ENCODE assay signal across 20 cellular contexts in the genomic region with DNA sequence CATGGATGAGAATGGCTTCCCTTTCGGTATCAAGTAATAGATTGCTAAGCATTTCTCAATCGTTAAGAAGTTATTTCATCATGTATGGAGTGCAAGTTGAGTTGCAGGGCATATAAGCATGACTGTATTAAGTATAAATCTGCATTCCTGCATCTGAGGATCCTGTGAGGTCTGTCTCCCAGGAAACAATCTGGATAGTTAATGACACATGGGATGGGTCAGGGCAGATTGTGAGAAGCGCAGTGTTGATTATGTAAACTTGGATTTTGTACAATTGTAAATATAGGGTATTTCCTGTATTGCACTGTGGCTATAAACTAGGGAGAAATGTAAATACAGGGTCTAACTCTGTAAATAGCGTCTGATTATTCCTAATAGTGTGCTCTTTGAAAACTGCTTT.
A peak's percentile ranks its signal among the peaks of the same experiment; 100 is the strongest.
DNase-seq lines count a peak whose midpoint lies in the region; ATAC-seq and TF ChIP-seq lines count a peak whose summit lies in the region.
"Had no signal": no experiment of that assay in that cellular context is flagged by ENCODE, and none has a peak within 500 bp of the region (broad histone marks: within the 10 kb centered on the region; RNA-seq: fewer than 3 reads in every experiment).

No MANE protein-coding gene starts in this region.

- H3K4me3 ChIP-seq in GM23248: no peak overlapping the region
- H3K4me3 ChIP-seq in SK-N-MC: 0 out of 2 replicates have a peak overlapping the region, but pooled peaks have one; percentile 14
- H3K4me3 ChIP-seq in mucosa of descending colon: no peak overlapping the region
- H3K4me3 ChIP-seq: stomach had no signal

- intact Hi-C loops in mucosa of descending colon (cut with DNase I, micrococcal nuclease): no loop called here

- peaks cover 5% of the 10 kb centered on the region for H3K9me3 ChIP-seq in GM23248 (ENCODE audit: low read depth)
- no peaks in the 10 kb centered on the region for H3K9me3 ChIP-seq in SK-N-MC (ENCODE audit: low read depth, low read length)
- H3K9me3 ChIP-seq in mucosa of descending colon: no peaks in the 10 kb centered on the region
- H3K9me3 ChIP-seq: stomach had no signal

- peaks cover 24% of the 10 kb centered on the region for H3F3A ChIP-seq in GM23248 (ENCODE audit: insufficient read depth)

- no peaks in the 10 kb centered on the region for H3K36me3 ChIP-seq in GM23248 (ENCODE audit: low read depth)
- H3K36me3 ChIP-seq in SK-N-MC (ENCODE audit: insufficient read depth, low read length): peaks cover 7% of the 10 kb centered on the region; the same call in 1 of the 2 replicates
- no peaks in the 10 kb centered on the region for H3K36me3 ChIP-seq in mucosa of descending colon (ENCODE audit: low read depth)
- H3K36me3 ChIP-seq: stomach had no signal

- ATAC-seq in mucosa of descending colon (peak; percentile 29), GM21390 (IDR thresholded peaks at IDR 0.05; ENCODE audit: unreplicated experiment) (no peak)
- ATAC-seq: right cardiac atrium had no signal

- no peak overlapping the region for H2AFZ ChIP-seq in GM23248

- H3K27ac ChIP-seq in GM23248 (no peak overlapping the region), SK-N-MC (peak overlapping the region; percentile 68), epithelial cell of prostate (peak overlapping the region; percentile 70)
- H3K27ac ChIP-seq: stomach had no signal

- TF ChIP-seq CTCF in mucosa of descending colon (IDR thresholded peaks at IDR 0.05): no peak

- WGBS in GM23248 (ENCODE audit: low coverage in 1 of 2, low lambda C conversion rate in 2 of 2, missing lambda C conversion rate in 2 of 2), 2 experiments: 39 to 41% methylated on average over 4 of the region's 4 CpGs

- no peak overlapping the region for H3K4me2 ChIP-seq in GM23248 (ENCODE audit: unreplicated experiment)

- H3K4me1 ChIP-seq in GM23248 (ENCODE audit: insufficient read depth) (peaks cover 24% of the 10 kb centered on the region), mucosa of descending colon (ENCODE audit: low read depth) (peaks cover 43% of the 10 kb centered on the region)

- H3K9me2 ChIP-seq in GM23248 (ENCODE audit: insufficient read depth): no peaks in the 10 kb centered on the region

- no peaks in the 10 kb centered on the region for H4K20me1 ChIP-seq in GM23248 (ENCODE audit: insufficient read depth)

- no peaks in the 10 kb centered on the region for H3K79me2 ChIP-seq in GM23248 (ENCODE audit: insufficient read depth)

- no peak overlapping the region for H3K9ac ChIP-seq in GM23248
- H3K9ac ChIP-seq in SK-N-MC (ENCODE audit: insufficient read length): no peak overlapping the region

- in situ Hi-C loops in GM23248 (cut with MboI): no loop called here

- peak; percentile 7 for DNase-seq in GM23248
- no peak for DNase-seq in SK-N-MC (ENCODE audit: low read depth, low spot score)
- no peak for DNase-seq in epithelial cell of prostate (ENCODE audit: low read depth, low spot score)
- no peak for DNase-seq in mucosa of descending colon
- no peak for DNase-seq in COLO668 (lab: John Stamatoyannopoulos, UW; ENCODE audit: unreplicated experiment)
- DNase-seq in NCI-H1417 treated with DMSO at 0.1 percent for 48 hours (lab: John Stamatoyannopoulos, UW): no peak
- no peak for DNase-seq in NCI-H446 treated with DMSO at 0.1 percent for 48 hours (lab: John Stamatoyannopoulos, UW)
- DNase-seq: activated CD4-positive, alpha-beta T cell treated with anti-CD3 and anti-CD28 coated beads for 48 hours; activated CD8-positive, alpha-beta memory T cell treated with anti-CD3 and anti-CD28 coated beads, Interleukin-2, amount 50 U/mL, for 4 hours; activated effector memory CD4-positive, alpha-beta T cell treated with anti-CD3 and anti-CD28 coated beads, Interleukin-2, amount 50 U/mL, for 16 hours; CD4-positive, alpha-beta memory T cell; EL; erythroblast; midbrain; MM.1S; NCI-H2029; NCI-H524; right cardiac atrium; stomach had no signal

- H3K27me3 ChIP-seq in GM23248 (replicated peaks; ENCODE audit: insufficient read depth): no peaks in the 10 kb centered on the region
- H3K27me3 ChIP-seq: stomach had no signal
